8 cellular contexts compared by ENCODE assay signal in the genomic region with DNA sequence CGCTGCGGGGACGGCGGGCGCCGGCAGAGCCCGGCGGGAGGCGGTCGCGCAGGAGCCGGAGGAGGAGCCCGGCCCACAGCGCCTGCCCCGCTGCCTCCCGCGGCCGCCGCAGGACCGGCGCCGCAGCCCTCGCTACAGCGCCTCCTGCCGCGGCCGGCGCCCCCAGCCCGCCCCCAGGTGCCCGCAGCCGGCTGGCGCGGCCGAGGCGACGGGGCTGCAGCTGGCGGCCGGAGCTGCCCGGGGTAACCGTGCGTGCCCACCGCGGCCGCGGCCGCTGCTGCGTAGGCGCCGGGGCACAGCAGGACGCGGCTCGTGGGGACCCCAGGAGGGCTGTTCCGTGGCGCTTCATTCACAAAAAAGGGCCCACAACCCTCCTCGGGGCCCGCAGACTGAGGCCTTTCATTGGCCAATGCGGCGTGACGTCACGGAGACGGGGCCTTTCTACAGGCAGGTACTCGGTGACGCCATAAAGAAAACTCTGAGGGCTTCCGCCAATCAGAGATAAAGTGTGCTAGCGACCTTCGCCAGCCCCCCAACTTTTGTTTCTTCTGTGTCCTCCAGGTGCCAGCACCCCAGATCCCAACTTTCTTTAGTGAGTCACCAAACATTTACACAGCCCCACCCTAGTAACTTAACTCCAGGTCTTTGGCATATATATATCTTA. TPM values are rescaled to one million over a fixed set of nuclear protein-coding genes. Genes with fewer than 3 reads are reported as not detected.
DNase-seq lines count a peak whose midpoint lies in the region; ATAC-seq and TF ChIP-seq lines count a peak whose summit lies in the region.

A gene (minus strand): TSS at position 353 of the 664 bp plus-strand sequence. CDS start 465 bp downstream, outside the sequence.

- TF ChIP-seq CTCF in GM12874 (IDR thresholded peaks at IDR 0.05; ENCODE audit: insufficient read depth, low read depth, low read length) (0 out of 2 replicates have a peak, but pooled peaks have one; percentile 13), RWPE2 (IDR thresholded peaks at IDR 0.05; ENCODE audit: poor library complexity, severe bottlenecking) (peak; percentile 53)

- peak within 1 kb of the TSS; percentile 69 to 88 (median 78) for H3K4me3 Mint-ChIP-seq in naive thymus-derived CD8-positive, alpha-beta T cell
- peak within 1 kb of the TSS; percentile 65 for H3K4me3 Mint-ChIP-seq in stimulated activated effector memory CD8-positive, alpha-beta T cell treated with anti-CD3 and anti-CD28 coated beads, Interleukin-12 subunit alpha, Interleukin-12 subunit beta, amount 100 ng/mL, for 72 hours

- H3K27me3 Mint-ChIP-seq in naive thymus-derived CD8-positive, alpha-beta T cell, result peaks cover 20 to 66% (median 50%) of the 10 kb centered on the region in 5 donors

- no peaks in the 10 kb centered on the region for H3K4me1 ChIP-seq in RWPE2 (ENCODE audit: insufficient read depth, poor library complexity, severe bottlenecking)

- H3K4me3 ChIP-seq in RWPE2 (ENCODE audit: severe bottlenecking), result peak within 1 kb of the TSS; percentile 97

- no peaks in the 10 kb centered on the region for H3K36me3 Mint-ChIP-seq in naive thymus-derived CD8-positive, alpha-beta T cell
- H3K36me3 Mint-ChIP-seq in stimulated activated effector memory CD8-positive, alpha-beta T cell treated with anti-CD3 and anti-CD28 coated beads, Interleukin-12 subunit alpha, Interleukin-12 subunit beta, amount 100 ng/mL, for 72 hours, result no peaks in the 10 kb centered on the region

- peak within 1 kb of the TSS in 5 of 10 donors; percentile 3 to 88 (median 70) for H3K27ac Mint-ChIP-seq in naive thymus-derived CD8-positive, alpha-beta T cell
- H3K27ac Mint-ChIP-seq in stimulated activated effector memory CD8-positive, alpha-beta T cell treated with anti-CD3 and anti-CD28 coated beads, Interleukin-12 subunit alpha, Interleukin-12 subunit beta, amount 100 ng/mL, for 72 hours, result no peak within 1 kb of the TSS

- DNase-seq in HuH-7 (ENCODE audit: low spot score), result peak; percentile 89
- peak; percentile 96 for DNase-seq in RWPE2 (ENCODE audit: low spot score)
- peak; percentile 25 for DNase-seq in activated gamma-delta T cell (lab: John Stamatoyannopoulos, UW)
- peak; percentile 72 for DNase-seq in fibroblast of the conjunctiva (ENCODE audit: low read depth)
- peak; percentile 27 to 85 (median 72) for DNase-seq in naive thymus-derived CD8-positive, alpha-beta T cell
- peak; percentile 28 to 77 for DNase-seq in stimulated activated effector memory CD8-positive, alpha-beta T cell treated with anti-CD3 and anti-CD28 coated beads, Interleukin-12 subunit alpha, Interleukin-12 subunit beta, amount 100 ng/mL, for 72 hours (ENCODE audit: low spot score in 2 of 2)

- H3K4me1 Mint-ChIP-seq in naive thymus-derived CD8-positive, alpha-beta T cell, result peaks cover 9 to 27% (median 17%) of the 10 kb centered on the region in 4 donors
- H3K4me1 Mint-ChIP-seq in stimulated activated effector memory CD8-positive, alpha-beta T cell treated with anti-CD3 and anti-CD28 coated beads, Interleukin-12 subunit alpha, Interleukin-12 subunit beta, amount 100 ng/mL, for 72 hours, result peaks cover 5% of the 10 kb centered on the region

- POLR2A ChIA-PET in naive thymus-derived CD8-positive, alpha-beta T cell (lab: Charles Lee), result interaction anchor here (1.6 kb wide), 1 partner anchor 53 kb away, joined by 4 read pairs; no protein-coding TSS in a partner anchor

- H3K27ac ChIP-seq in RWPE2 (ENCODE audit: poor library complexity, severe bottlenecking), result peak within 1 kb of the TSS; percentile 19

- no peaks in the 10 kb centered on the region for H3K36me3 ChIP-seq in RWPE2 (ENCODE audit: low read depth)

- peak; percentile 80 for ATAC-seq in RWPE2 (ENCODE audit: low read depth)
- peak; percentile 80 to 90 for ATAC-seq in naive thymus-derived CD8-positive, alpha-beta T cell
- peak; percentile 86 for ATAC-seq in stimulated activated effector memory CD8-positive, alpha-beta T cell treated with anti-CD3 and anti-CD28 coated beads, Interleukin-12 subunit alpha, Interleukin-12 subunit beta, amount 100 ng/mL, for 72 hours
- ATAC-seq in HG02610 (IDR thresholded peaks at IDR 0.05; ENCODE audit: unreplicated experiment), result no peak

- H3K9me3 ChIP-seq in RWPE2 (ENCODE audit: severe bottlenecking), result no peaks in the 10 kb centered on the region

- no peaks in the 10 kb centered on the region for H3K9me3 Mint-ChIP-seq in naive thymus-derived CD8-positive, alpha-beta T cell
- H3K9me3 Mint-ChIP-seq in stimulated activated effector memory CD8-positive, alpha-beta T cell treated with anti-CD3 and anti-CD28 coated beads, Interleukin-12 subunit alpha, Interleukin-12 subunit beta, amount 100 ng/mL, for 72 hours, result no peaks in the 10 kb centered on the region

- no peaks in the 10 kb centered on the region for H3K27me3 ChIP-seq in RWPE2 (ENCODE audit: insufficient read depth, poor library complexity, severe bottlenecking)

RNA-seq across cellular contexts. Expression of the gene that starts here (rescaled TPM):
- total RNA-seq in naive thymus-derived CD8-positive, alpha-beta T cell, result 10 to 100 TPM; 10.4 to 13.3 TPM
- 1 to 10 TPM; 3.8 to 7.1 (median 4.8) TPM for polyA plus RNA-seq in naive thymus-derived CD8-positive, alpha-beta T cell

Comparison
In these comparisons a context has a peak if more than half of its experiments do, and no peak if none do; other contexts are left out.
1. DNase-seq: peak in every context shown above with its lines; median percentile 96 in RWPE2; 89 in HuH-7; 72 in fibroblast of the conjunctiva; 72 in naive thymus-derived CD8-positive, alpha-beta T cell; 52 in stimulated activated effector memory CD8-positive, alpha-beta T cell treated with anti-CD3 and anti-CD28 coated beads, Interleukin-12 subunit alpha, Interleukin-12 subunit beta, amount 100 ng/mL, for 72 hours; 25 in activated gamma-delta T cell.